In the genomic region with DNA sequence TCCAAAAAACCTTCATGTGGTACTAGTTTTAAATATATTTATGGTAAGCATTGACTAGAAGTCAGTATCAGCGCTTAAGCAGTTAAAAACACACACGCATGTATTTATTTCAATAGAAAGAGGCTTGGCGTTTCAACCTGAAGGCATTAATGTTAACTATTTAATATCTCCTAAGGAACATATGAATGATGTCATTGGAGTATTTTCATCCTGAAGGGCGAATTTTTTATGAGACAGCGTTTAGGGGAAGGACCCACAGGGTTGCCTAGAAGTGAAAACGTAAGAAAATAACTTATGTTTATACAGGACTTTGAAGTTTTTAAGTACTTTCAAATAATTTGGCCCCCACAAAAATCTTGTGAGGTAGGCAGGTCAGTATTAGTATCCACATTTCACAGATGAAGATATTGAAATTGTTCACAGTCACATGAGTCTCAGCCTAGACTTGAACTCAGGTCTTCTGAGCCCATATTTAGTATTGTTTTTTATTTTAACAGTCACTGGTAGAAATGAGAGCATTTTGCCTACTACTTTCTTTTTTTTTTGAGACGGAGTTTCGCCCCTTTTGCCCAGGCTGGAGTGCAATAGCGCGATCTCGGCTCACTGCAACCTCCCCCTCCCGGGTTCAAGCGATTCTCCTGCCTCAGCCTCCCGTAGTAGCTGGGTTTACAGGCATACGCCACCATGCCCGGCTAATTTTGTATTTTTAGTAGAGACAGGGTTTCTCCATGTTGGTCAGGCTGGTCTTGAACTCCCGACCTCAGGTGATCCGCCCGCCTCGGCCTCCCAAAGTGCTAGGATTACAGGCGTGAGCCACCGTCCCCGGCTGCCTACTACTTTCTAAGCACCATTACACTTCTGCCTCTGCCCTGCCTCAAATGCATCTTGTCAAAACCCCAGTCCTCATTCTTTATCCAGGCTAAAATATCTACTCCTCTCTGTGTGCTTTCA, we compare ENCODE assay signal across 8 cellular contexts. TPM values are rescaled to one million over a fixed set of nuclear protein-coding genes. Genes with fewer than 3 reads are reported as not detected.
DNase-seq lines count a peak whose midpoint lies in the region; ATAC-seq, FAIRE-seq and TF ChIP-seq lines count a peak whose summit lies in the region.

No MANE protein-coding gene starts in this region.

- H3K27me3 ChIP-seq in esophagus muscularis mucosa (no peaks in the 10 kb centered on the region), prostate gland (replicated peaks; ENCODE audit: insufficient read depth) (no peaks in the 10 kb centered on the region)

- FAIRE-seq in RCC 7860 (lab: Jason Lieb, UNC): peak; percentile 12

- TF ChIP-seq EP300 in esophagus muscularis mucosa (IDR thresholded peaks at IDR 0.05): no peak

- H3K36me3 ChIP-seq in esophagus muscularis mucosa (no peaks in the 10 kb centered on the region), prostate gland (no peaks in the 10 kb centered on the region)

- 50% methylated on average over 23 of the region's 23 CpGs for WGBS in esophagus muscularis mucosa
- WGBS in prostate gland: 53% methylated on average over 23 of the region's 23 CpGs

- peaks cover 20 to 60% (median 58%) of the 10 kb centered on the region in 4 donors for H3K4me1 ChIP-seq in esophagus muscularis mucosa
- H3K4me1 ChIP-seq in prostate gland (replicated peaks): no peaks in the 10 kb centered on the region

- H3K4me3 ChIP-seq in GM08714 (ENCODE audit: low read length) (peak overlapping the region; percentile 96), esophagus muscularis mucosa (peak overlapping the region; percentile 71 to 97 (median 87)), prostate gland (peak overlapping the region; percentile 94 to 95)

- TF ChIP-seq POLR2A in esophagus muscularis mucosa (IDR thresholded peaks at IDR 0.05; ENCODE audit: low read depth): no peak
- no peak for TF ChIP-seq POLR2A in prostate gland (IDR thresholded peaks at IDR 0.05)

- intact Hi-C loops in esophagus muscularis mucosa (cut with DNase I) (loop anchor here (5.0 kb wide), 2 partner anchors 51 to 154 kb away; partner anchors contain the start of genes SFR1 and STN1), prostate gland (cut with DNase I) (loop anchor here (5.0 to 10.0 kb wide), 2 partner anchors 154 to 286 kb away; partner anchors contain the start of genes GSTO1 and SFR1)

- no peak for DNase-seq in RCC 7860 (ENCODE audit: low spot score)
- DNase-seq in esophagus muscularis mucosa (ENCODE audit: extremely low spot score): no peak
- DNase-seq in prostate gland (ENCODE audit: low spot score): no peak
- no peak for DNase-seq in kidney glomerular epithelial cell (lab: John Stamatoyannopoulos, UW)
- DNase-seq in stimulated activated CD4-positive, alpha-beta T cell treated with anti-CD3 and anti-CD28 coated beads, Interleukin-2, amount 100 ng/mL, for 24 hours: no peak
- DNase-seq in NCI-H1092 (lab: John Stamatoyannopoulos, UW): no peak

- H3K9me3 ChIP-seq in esophagus muscularis mucosa (no peaks in the 10 kb centered on the region), prostate gland (no peaks in the 10 kb centered on the region)

- H3K27ac ChIP-seq in esophagus muscularis mucosa (replicated peaks in 1 of 4): peak overlapping the region in 3 of 4 donors; percentile 22 to 99 (median 99)
- peak overlapping the region in 1 of 2 donors; percentile 95 for H3K27ac ChIP-seq in prostate gland

- ATAC-seq in GM21381 (IDR thresholded peaks at IDR 0.05; ENCODE audit: unreplicated experiment): no peak

- TF ChIP-seq CTCF in esophagus muscularis mucosa (IDR thresholded peaks at IDR 0.05) (no peak), prostate gland (IDR thresholded peaks at IDR 0.05) (no peak)

RNA-seq across cellular contexts. Expression of gene SLK, which starts 1.8 kb away (rescaled TPM):
- total RNA-seq in esophagus muscularis mucosa: 100 to 1,000 TPM in 2 of 4 donors, 10 to 100 TPM in 2; 83.1 to 105 (median 102) TPM
- 10 to 100 TPM; 30.7 to 55.8 TPM for total RNA-seq in prostate gland

RNA-seq across cellular contexts. Expression of gene STN1, which starts 50.7 kb away (rescaled TPM):
- total RNA-seq in esophagus muscularis mucosa: 10 to 100 TPM; 18.7 to 27.7 (median 24.9) TPM
- 10 to 100 TPM; 15.5 to 42.7 TPM for total RNA-seq in prostate gland
